Comparison of ENCODE assay signal across 20 cellular contexts in genomic region chr11:117513666-117514065, GRCh38.
"Had no signal": no experiment of that assay in that cellular context is flagged by ENCODE, and none has a peak within 500 bp of the region (broad histone marks: within the 10 kb centered on the region; RNA-seq: fewer than 3 reads in every experiment).

No MANE protein-coding gene starts in this region.

- H3K36me3 Mint-ChIP-seq: stimulated activated effector memory CD8-positive, alpha-beta T cell treated with anti-CD3 and anti-CD28 coated beads, Interleukin-12 subunit alpha, Interleukin-12 subunit beta, amount 100 ng/mL, for 72 hours had no signal

- ATAC-seq: gastroesophageal sphincter; naive thymus-derived CD8-positive, alpha-beta T cell; stimulated activated effector memory CD8-positive, alpha-beta T cell treated with anti-CD3 and anti-CD28 coated beads, Interleukin-12 subunit alpha, Interleukin-12 subunit beta, amount 100 ng/mL, for 72 hours had no signal

- H3K27me3 ChIP-seq: hepatocyte, ovary, right lobe of liver, transverse colon had no signal

- H3K9me3 Mint-ChIP-seq: dendritic cell treated with granulocyte-macrophage colony-stimulating factor and Interleukin-4, amounts not matched to agents 40 ng/mL and 50 ng/mL, for 4 days; naive thymus-derived CD8-positive, alpha-beta T cell; neural crest cell; stimulated activated effector memory CD8-positive, alpha-beta T cell treated with anti-CD3 and anti-CD28 coated beads, Interleukin-12 subunit alpha, Interleukin-12 subunit beta, amount 100 ng/mL, for 72 hours; stimulated activated naive CD8-positive, alpha-beta T cell treated with anti-CD3 and anti-CD28 coated beads, Interleukin-15, Interleukin-2, amounts not matched to agents 100 ng/mL and 50 ng/mL, for 24 hours had no signal

- H3K36me3 ChIP-seq: esophagus squamous epithelium, ovary, right lobe of liver, thoracic aorta, transverse colon had no signal

- H3K27ac ChIP-seq: esophagus squamous epithelium, gastroesophageal sphincter, hepatocyte, ovary, right lobe of liver, thoracic aorta, transverse colon had no signal

- H3K4me3 Mint-ChIP-seq: dendritic cell treated with granulocyte-macrophage colony-stimulating factor and Interleukin-4, amounts not matched to agents 40 ng/mL and 50 ng/mL, for 4 days; naive thymus-derived CD8-positive, alpha-beta T cell; stimulated activated effector memory CD8-positive, alpha-beta T cell treated with anti-CD3 and anti-CD28 coated beads, Interleukin-12 subunit alpha, Interleukin-12 subunit beta, amount 100 ng/mL, for 72 hours; stimulated activated naive CD8-positive, alpha-beta T cell treated with anti-CD3 and anti-CD28 coated beads, Interleukin-15, Interleukin-2, amounts not matched to agents 100 ng/mL and 50 ng/mL, for 24 hours had no signal

- H3K4me3 ChIP-seq: esophagus squamous epithelium, gastroesophageal sphincter, hepatocyte, mucosa of descending colon, ovary, right lobe of liver, thoracic aorta, transverse colon had no signal

- FAIRE-seq: colon had no signal

- DNase-seq: cerebellar nuclear complex; esophagus squamous epithelium; foreskin fibroblast; mammary epithelial cell; mucosa of descending colon; naive thymus-derived CD8-positive, alpha-beta T cell; ovary; right lobe of liver; stimulated activated CD4-positive, alpha-beta T cell treated with anti-CD3 and anti-CD28 coated beads, Interleukin-4, amount 100 ng/mL, for 1 hour; stimulated activated CD8-positive, alpha-beta memory T cell treated with anti-CD3 and anti-CD28 coated beads, Interleukin-4, amount 100 ng/mL, for 48 hours; transverse colon had no signal

- H3K4me1 ChIP-seq: gastroesophageal sphincter, right lobe of liver had no signal

- H3K9me3 ChIP-seq: esophagus squamous epithelium, gastroesophageal sphincter, mucosa of descending colon, ovary, right lobe of liver, thoracic aorta, transverse colon had no signal

- H3K27me3 Mint-ChIP-seq: stimulated activated naive CD8-positive, alpha-beta T cell treated with anti-CD3 and anti-CD28 coated beads, Interleukin-15, Interleukin-2, amounts not matched to agents 100 ng/mL and 50 ng/mL, for 24 hours had no signal

- H3K27ac Mint-ChIP-seq: dendritic cell treated with granulocyte-macrophage colony-stimulating factor and Interleukin-4, amounts not matched to agents 40 ng/mL and 50 ng/mL, for 4 days; naive thymus-derived CD8-positive, alpha-beta T cell; progenitor cell of endocrine pancreas; stimulated activated effector memory CD8-positive, alpha-beta T cell treated with anti-CD3 and anti-CD28 coated beads, Interleukin-12 subunit alpha, Interleukin-12 subunit beta, amount 100 ng/mL, for 72 hours; stimulated activated naive CD8-positive, alpha-beta T cell treated with anti-CD3 and anti-CD28 coated beads, Interleukin-15, Interleukin-2, amounts not matched to agents 100 ng/mL and 50 ng/mL, for 24 hours had no signal
